Comparison of ENCODE assay signal across 19 cellular contexts in the genomic region with DNA sequence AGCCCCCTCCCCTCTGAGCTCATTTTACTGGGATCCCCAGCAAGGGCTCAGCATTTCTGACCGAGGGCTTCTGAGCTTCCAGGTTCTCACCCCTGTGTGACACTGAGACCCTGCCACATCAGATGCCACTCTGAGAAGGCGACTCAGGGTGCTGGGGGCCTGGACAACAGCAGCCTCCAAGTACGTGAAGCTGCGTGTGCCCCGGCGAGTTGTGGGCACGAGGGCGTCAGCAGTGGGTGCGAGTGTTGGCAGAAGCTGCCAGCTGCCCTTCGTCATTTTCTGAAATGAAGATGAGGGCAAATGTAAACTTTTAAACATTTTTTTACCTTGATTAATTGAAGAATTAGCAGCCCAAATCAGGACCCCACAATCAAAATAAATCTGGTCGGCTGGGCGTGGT. TPM values are rescaled to one million over a fixed set of nuclear protein-coding genes. Genes with fewer than 3 reads are reported as not detected.
DNase-seq lines count a peak whose midpoint lies in the region; ATAC-seq and TF ChIP-seq lines count a peak whose summit lies in the region.
"Had no signal": no experiment of that assay in that cellular context is flagged by ENCODE, and none has a peak within 500 bp of the region (broad histone marks: within the 10 kb centered on the region; RNA-seq: fewer than 3 reads in every experiment).

No MANE protein-coding gene starts in this region.

- no peak for ATAC-seq in lower lobe of right lung

- H3K27me3 ChIP-seq in BLaER1 treated with 17β-estradiol and CSF1 and Interleukin-3, amounts not matched to agents 10 nM and 100 nM = peaks cover 0 to 4% (median 0%) of the 10 kb centered on the region in 11 experiments; a peak in 2 of 22 replicates
- H3K27me3 ChIP-seq in lower lobe of right lung (ENCODE audit: low read depth) (no peaks in the 10 kb centered on the region), WERI-Rb-1 (ENCODE audit: insufficient read depth, low read depth, severe bottlenecking) (no peaks in the 10 kb centered on the region)
- H3K27me3 ChIP-seq: BE2C had no signal

- peaks cover 7 to 42% (median 24%) of the 10 kb centered on the region in 11 experiments; a peak in 19 of 22 replicates for H4K20me1 ChIP-seq in BLaER1 treated with 17β-estradiol and CSF1 and Interleukin-3, amounts not matched to agents 10 nM and 100 nM

- intact Hi-C loops in lower lobe of right lung (cut with DNase I) = no loop called here

- H3K9ac ChIP-seq in BLaER1 treated with 17β-estradiol and CSF1 and Interleukin-3, amounts not matched to agents 10 nM and 100 nM = peak overlapping the region in 6 of 11 experiments; percentile 29 to 65 (median 45); a peak in 9 of 22 replicates

- H3K4me3 ChIP-seq in BLaER1 treated with 17β-estradiol and CSF1 and Interleukin-3, amounts not matched to agents 10 nM and 100 nM = no peak overlapping the region
- no peak overlapping the region for H3K4me3 ChIP-seq in lower lobe of right lung
- no peak overlapping the region for H3K4me3 ChIP-seq in WERI-Rb-1 (ENCODE audit: low read depth, low read length)

- no peak overlapping the region for H3K27ac ChIP-seq in BLaER1 treated with 17β-estradiol and CSF1 and Interleukin-3, amounts not matched to agents 10 nM and 100 nM
- H3K27ac ChIP-seq in lower lobe of right lung (no peak overlapping the region), substantia nigra (ENCODE audit: low read depth, low read length, poor library complexity, severe bottlenecking) (peak overlapping the region; percentile 59), WERI-Rb-1 (no peak overlapping the region)

- no peak for TF ChIP-seq CTCF in lower lobe of right lung (IDR thresholded peaks at IDR 0.05)
- TF ChIP-seq CTCF in WERI-Rb-1 (IDR thresholded peaks at IDR 0.05; ENCODE audit: low read depth, low read length) = no peak

- H3K9me3 ChIP-seq in BLaER1 treated with 17β-estradiol and CSF1 and Interleukin-3, amounts not matched to agents 10 nM and 100 nM (replicated peaks in 1 of 11) = no peaks in the 10 kb centered on the region
- H3K9me3 ChIP-seq in lower lobe of right lung (no peaks in the 10 kb centered on the region), WERI-Rb-1 (ENCODE audit: severe bottlenecking) (no peaks in the 10 kb centered on the region)
- H3K9me3 ChIP-seq: BE2C had no signal

- H3K36me3 ChIP-seq in BLaER1 treated with 17β-estradiol and CSF1 and Interleukin-3, amounts not matched to agents 10 nM and 100 nM = peaks cover 0 to 41% (median 22%) of the 10 kb centered on the region in 11 experiments; a peak in 14 of 22 replicates
- H3K36me3 ChIP-seq in lower lobe of right lung (peaks cover 35% of the 10 kb centered on the region), WERI-Rb-1 (no peaks in the 10 kb centered on the region; the same call in 1 of the 2 replicates)
- H3K36me3 ChIP-seq: BE2C had no signal

- DNase-seq in lower lobe of right lung = peak; percentile 29
- DNase-seq in substantia nigra (lab: John Stamatoyannopoulos, UW) = no peak
- no peak for DNase-seq in WERI-Rb-1
- DNase-seq in amygdala (lab: John Stamatoyannopoulos, UW) = no peak
- DNase-seq in NCI-H1048 (lab: John Stamatoyannopoulos, UW) = no peak
- DNase-seq: 8988T; ACHN; BE2C; C1 segment of cervical spinal cord; CD4-positive, alpha-beta memory T cell; CD4-positive, CD25-positive, alpha-beta regulatory T cell; CD8-positive, alpha-beta memory T cell; COR-L47; DMS 273 treated with DMSO at 0.1 percent for 48 hours; DMS153; DMS53; DMS79; GF-D8 had no signal

- H3K4me1 ChIP-seq in BLaER1 treated with 17β-estradiol and CSF1 and Interleukin-3, amounts not matched to agents 10 nM and 100 nM = peaks cover 20 to 36% (median 25%) of the 10 kb centered on the region in 10 experiments
- H3K4me1 ChIP-seq in lower lobe of right lung = peaks cover 7% of the 10 kb centered on the region

- peak overlapping the region in 10 of 11 experiments; percentile 86 to 97 (median 93); a peak in 20 of 22 replicates for H3K4me2 ChIP-seq in BLaER1 treated with 17β-estradiol and CSF1 and Interleukin-3, amounts not matched to agents 10 nM and 100 nM

RNA-seq across cellular contexts. Expression of a gene that starts 32.7 kb away (rescaled TPM):
- total RNA-seq in lower lobe of right lung = 3.8 TPM

RNA-seq across cellular contexts. Expression of a gene that starts 51.1 kb away (rescaled TPM):
- 79.7 TPM for total RNA-seq in lower lobe of right lung

RNA-seq across cellular contexts. Expression of a gene that starts 53.9 kb away (rescaled TPM):
- total RNA-seq in lower lobe of right lung = 69.7 TPM
